Comparison of ENCODE assay signal across 12 cellular contexts in genomic region chr18:36544036-36544725, GRCh38.
DNase-seq lines count a peak whose midpoint lies in the region; ATAC-seq and TF ChIP-seq lines count a peak whose summit lies in the region.
"Had no signal": no experiment of that assay in that cellular context is flagged by ENCODE, and none has a peak within 500 bp of the region (broad histone marks: within the 10 kb centered on the region; RNA-seq: fewer than 3 reads in every experiment).

No MANE protein-coding gene starts in this region.

- intact Hi-C loops in gastrocnemius medialis (cut with DNase I; ENCODE audit: low total_unique reads): no loop called here

- no peaks in the 10 kb centered on the region; the same call in none of the 2 replicates for H3K9me2 ChIP-seq in GM23338 (ENCODE audit: insufficient read depth)

- H3K4me1 ChIP-seq in GM23338 (ENCODE audit: insufficient read depth) (no peaks in the 10 kb centered on the region), gastrocnemius medialis (peaks cover 14 to 23% of the 10 kb centered on the region in 2 donors)
- H3K4me1 ChIP-seq: BLaER1 treated with 17β-estradiol and CSF1 and Interleukin-3, amounts not matched to agents 10 nM and 100 nM had no signal

- H4K20me1 ChIP-seq in GM23338 (replicated peaks; ENCODE audit: insufficient read depth): no peaks in the 10 kb centered on the region
- H4K20me1 ChIP-seq: BLaER1 treated with 17β-estradiol and CSF1 and Interleukin-3, amounts not matched to agents 10 nM and 100 nM had no signal

- no peak overlapping the region for H3K4me2 ChIP-seq in GM23338
- H3K4me2 ChIP-seq: BLaER1 treated with 17β-estradiol and CSF1 and Interleukin-3, amounts not matched to agents 10 nM and 100 nM; KMS-11 had no signal

- peaks cover 2% of the 10 kb centered on the region for H3K27me3 Mint-ChIP-seq in GM23338 (ENCODE audit: insufficient read depth, low read depth, poor library complexity)

- H3K9me3 ChIP-seq in gastrocnemius medialis: no peaks in the 10 kb centered on the region

- H3K9me3 Mint-ChIP-seq in GM23338: no peaks in the 10 kb centered on the region

- in situ Hi-C loops in gastrocnemius medialis (cut with MboI; ENCODE audit: low sequenced_read_pairs in 4 of 4): no loop called here

- no peak overlapping the region for H3K4me3 ChIP-seq in GM23338
- H3K4me3 ChIP-seq in gastrocnemius medialis: no peak overlapping the region
- H3K4me3 ChIP-seq: BLaER1 treated with 17β-estradiol and CSF1 and Interleukin-3, amounts not matched to agents 10 nM and 100 nM had no signal

- no peak for TF ChIP-seq POLR2A in gastrocnemius medialis (IDR thresholded peaks at IDR 0.05)

- H3K27ac ChIP-seq in GM23338 (ENCODE audit: low read depth): no peak overlapping the region
- no peak overlapping the region for H3K27ac ChIP-seq in gastrocnemius medialis
- H3K27ac ChIP-seq: BLaER1 treated with 17β-estradiol and CSF1 and Interleukin-3, amounts not matched to agents 10 nM and 100 nM; KMS-11 had no signal

- H3K4me1 Mint-ChIP-seq in GM23338: peaks cover 7% of the 10 kb centered on the region; the same call in 2 of the 3 replicates

- no peak for DNase-seq in GM23338 (ENCODE audit: low spot score)
- peak; percentile 67 for DNase-seq in NCI-H510A treated with DMSO at 0.1 percent for 48 hours (lab: John Stamatoyannopoulos, UW)
- DNase-seq in gastrocnemius medialis: peak in 1 of 2 donors; percentile 20
- no peak for DNase-seq in stimulated activated CD4-positive, alpha-beta T cell treated with anti-CD3 and anti-CD28 coated beads, Interleukin-2, amount 100 ng/mL, for 24 hours
- no peak for DNase-seq in NCI-H82 treated with DMSO at 0.1 percent for 48 hours (lab: John Stamatoyannopoulos, UW; ENCODE audit: unreplicated experiment)
- no peak for DNase-seq in mucosa of gallbladder (ENCODE audit: low spot score)

- H3K27ac Mint-ChIP-seq in GM23338: no peak overlapping the region

- H3K27me3 ChIP-seq in GM23338 (ENCODE audit: insufficient read depth) (no peaks in the 10 kb centered on the region), gastrocnemius medialis (no peaks in the 10 kb centered on the region)
- H3K27me3 ChIP-seq: BLaER1 treated with 17β-estradiol and CSF1 and Interleukin-3, amounts not matched to agents 10 nM and 100 nM had no signal

- no peak overlapping the region for H2AFZ ChIP-seq in GM23338

- H3K36me3 Mint-ChIP-seq in GM23338 (ENCODE audit: low read depth): no peaks in the 10 kb centered on the region

- no peaks in the 10 kb centered on the region for H3K79me2 ChIP-seq in GM23338 (replicated peaks; ENCODE audit: insufficient read depth)

- H3K36me3 ChIP-seq in GM23338 (ENCODE audit: insufficient read depth): no peaks in the 10 kb centered on the region
- no peaks in the 10 kb centered on the region for H3K36me3 ChIP-seq in gastrocnemius medialis
- H3K36me3 ChIP-seq: BLaER1 treated with 17β-estradiol and CSF1 and Interleukin-3, amounts not matched to agents 10 nM and 100 nM had no signal

- no peaks in the 10 kb centered on the region for H3F3A ChIP-seq in GM23338 (replicated peaks; ENCODE audit: low read depth)

- no peak overlapping the region for H3K4me3 Mint-ChIP-seq in GM23338

- peak; percentile 57 for ATAC-seq in GM23338
- peak; percentile 85 for ATAC-seq in esophagus mucosa
- peak; percentile 17 to 58 for ATAC-seq in gastrocnemius medialis
- ATAC-seq in HG03045 (IDR thresholded peaks at IDR 0.05; ENCODE audit: unreplicated experiment): no peak
- ATAC-seq: HCT116, left lobe of liver had no signal

- TF ChIP-seq CTCF in GM23338 (conservative IDR thresholded peaks at IDR 0.05; ENCODE audit: low read depth in 2 of 2) (no peak), gastrocnemius medialis (IDR thresholded peaks at IDR 0.05 in 4 of 5, conservative IDR thresholded peaks at IDR 0.05 in 1 of 5) (no peak)

TF ChIP-seq in GM23338, 12 proteins besides CTCF, POLR2A, EP300 and RAD21:
- TF ChIP-seq POLR2AphosphoS5 (IDR thresholded peaks at IDR 0.05; ENCODE audit: low read depth): no peak
